18 cellular contexts compared by ENCODE assay signal in the genomic region with DNA sequence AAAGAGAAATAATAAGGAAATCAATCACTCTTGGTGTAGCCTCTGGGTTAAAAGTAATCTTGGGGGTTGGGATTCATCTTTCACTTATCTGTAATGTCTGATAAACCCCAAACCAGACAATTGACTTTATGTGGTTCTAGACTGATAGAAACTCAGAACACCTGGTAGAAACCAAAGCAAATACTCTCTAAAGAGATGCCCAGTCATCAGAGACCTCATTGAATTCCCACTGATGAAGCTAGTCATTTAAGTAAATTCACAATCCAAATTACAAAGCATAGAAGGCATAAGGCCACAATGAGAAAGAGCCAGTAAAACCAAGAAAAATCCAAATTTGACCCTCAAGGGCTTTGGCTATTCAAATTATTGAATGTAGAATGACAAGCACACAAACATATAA.
A peak's percentile ranks its signal among the peaks of the same experiment; 100 is the strongest.
DNase-seq lines count a peak whose midpoint lies in the region; ATAC-seq and TF ChIP-seq lines count a peak whose summit lies in the region.
"Had no signal": no experiment of that assay in that cellular context is flagged by ENCODE, and none has a peak within 500 bp of the region (broad histone marks: within the 10 kb centered on the region; RNA-seq: fewer than 3 reads in every experiment).

No MANE protein-coding gene starts in this region.

- DNase-seq in GM12865 (ENCODE audit: low read depth) (peak; percentile 51), NCI-H2107 (lab: John Stamatoyannopoulos, UW) (no peak), HPDE6-E6E7 (ENCODE audit: extremely low spot score) (no peak), left lobe of liver (ENCODE audit: low spot score) (no peak)
- no peak for DNase-seq in stimulated activated CD4-positive, alpha-beta T cell treated with anti-CD3 and anti-CD28 coated beads, Interleukin-2, amount 100 ng/mL, for 48 hours
- DNase-seq: 8988T; activated CD4-positive, alpha-beta memory T cell treated with anti-CD3 and anti-CD28 coated beads for 36 hours; amygdala; DND-41; mammary epithelial cell; NCI-H2171 treated with DMSO at 0.1 percent for 48 hours; nephron progenitor cell; trophoblast cell had no signal

- no peak overlapping the region for H3K4me3 ChIP-seq in GM12865 (ENCODE audit: low read depth, low read length)
- H3K4me3 ChIP-seq: gastroesophageal sphincter, SJSA1 had no signal

- TF ChIP-seq CTCF in GM12865 (IDR thresholded peaks at IDR 0.05; ENCODE audit: insufficient read depth, low read depth, low read length, missing control alignments) = no peak

- ATAC-seq in GM19351 (IDR thresholded peaks at IDR 0.05; ENCODE audit: unreplicated experiment) = peak; percentile 59
- peak; percentile 82 for ATAC-seq in HG02610 (IDR thresholded peaks at IDR 0.05; ENCODE audit: unreplicated experiment)
- peak; percentile 70 for ATAC-seq in HG03354 (IDR thresholded peaks at IDR 0.05; ENCODE audit: poor library complexity, severe bottlenecking, unreplicated experiment)
- ATAC-seq in left lobe of liver = no peak
- ATAC-seq: gastroesophageal sphincter had no signal
